ENCODE assay signal across 13 cellular contexts in the genomic region with DNA sequence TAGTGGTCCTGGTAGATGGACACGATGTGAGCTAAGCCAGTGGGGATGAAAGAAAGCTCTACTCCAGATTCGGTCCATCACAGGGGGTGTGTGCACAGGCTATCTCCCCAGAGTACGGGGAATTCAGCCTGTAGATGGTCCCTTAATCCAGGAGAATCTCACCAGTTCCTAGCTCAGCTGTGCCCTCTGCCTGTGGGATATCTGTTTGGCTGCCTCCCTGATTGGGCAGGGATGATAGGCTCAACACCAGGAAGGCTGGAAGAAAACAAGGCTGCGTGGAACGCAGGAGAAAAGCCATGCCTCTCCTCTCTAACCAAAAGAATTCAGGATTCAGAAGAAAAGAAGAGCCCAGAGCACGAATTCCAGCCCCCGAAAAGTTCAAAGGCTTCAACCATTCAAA. TPM values are rescaled to one million over a fixed set of nuclear protein-coding genes. Genes with fewer than 3 reads are reported as not detected.
DNase-seq lines count a peak whose midpoint lies in the region; ATAC-seq and TF ChIP-seq lines count a peak whose summit lies in the region.
"Had no signal": no experiment of that assay in that cellular context is flagged by ENCODE, and none has a peak within 500 bp of the region (broad histone marks: within the 10 kb centered on the region; RNA-seq: fewer than 3 reads in every experiment).

No MANE protein-coding gene starts in this region.

- H3K36me3 ChIP-seq in breast epithelium (no peaks in the 10 kb centered on the region), upper lobe of right lung (no peaks in the 10 kb centered on the region)

- POLR2A ChIA-PET in MCF 10A (lab: Yijun Ruan, JAX), result interaction anchor here (0.7 kb wide), 1 partner anchor 548 kb away, joined by 3 read pairs; no protein-coding TSS in a partner anchor

- H3K4me1 ChIP-seq in breast epithelium (no peaks in the 10 kb centered on the region), upper lobe of right lung (no peaks in the 10 kb centered on the region)

- no peaks in the 10 kb centered on the region for H3K4me1 Mint-ChIP-seq in MCF 10A (ENCODE audit: insufficient read depth, unreplicated experiment)

- TF ChIP-seq POLR2A in breast epithelium (IDR thresholded peaks at IDR 0.05), result no peak

- intact Hi-C loops in MCF 10A (cut with micrococcal nuclease), result no loop called here
- intact Hi-C loops in breast epithelium (cut with DNase I; ENCODE audit: low total_unique reads), result no loop called here
- intact Hi-C loops in upper lobe of right lung (cut with DNase I), result no loop called here

- no peak overlapping the region for H3K4me3 Mint-ChIP-seq in MCF 10A (ENCODE audit: unreplicated experiment)
- H3K4me3 Mint-ChIP-seq: activated T-cell treated with anti-CD3 and anti-CD28 coated beads, Interleukin-2, amount 50 U/mL, for 24 hours; nephron had no signal

- H3K9me3 Mint-ChIP-seq in MCF 10A (ENCODE audit: unreplicated experiment), result no peaks in the 10 kb centered on the region

- H3K27me3 ChIP-seq in breast epithelium (no peaks in the 10 kb centered on the region), upper lobe of right lung (no peaks in the 10 kb centered on the region)

- TF ChIP-seq CTCF in MCF 10A (IDR thresholded peaks at IDR 0.05; ENCODE audit: unreplicated experiment) (peak; percentile 5), breast epithelium (IDR thresholded peaks at IDR 0.05) (no peak), upper lobe of right lung (IDR thresholded peaks at IDR 0.05) (no peak)

- no TSS peak for BruUV-seq in MCF 10A (replicated peaks; lab: Mats Ljungman, UMichigan)

- peak; percentile 13 for DNase-seq in MCF 10A (ENCODE audit: unreplicated experiment)
- DNase-seq in breast epithelium (ENCODE audit: low spot score in 2 of 2), result no peak
- peak; percentile 19 for DNase-seq in cerebellar cortex (ENCODE audit: low spot score)
- peak; percentile 81 for DNase-seq in iPS-NIHi7 (ENCODE audit: extremely low spot score)
- DNase-seq in upper lobe of right lung, result no peak
- DNase-seq in NCI-H2171 treated with DMSO at 0.1 percent for 48 hours (lab: John Stamatoyannopoulos, UW), result no peak
- no peak for DNase-seq in retina
- DNase-seq in activated CD4-positive, alpha-beta T cell treated with anti-CD3 and anti-CD28 coated beads for 4 hours, result no peak
- DNase-seq: activated T-cell treated with anti-CD3 and anti-CD28 coated beads, Interleukin-2, amount 50 U/mL, for 24 hours; central memory CD4-positive, alpha-beta T cell; NCI-H774 had no signal

- H3K4me3 ChIP-seq in breast epithelium, result no peak overlapping the region
- H3K4me3 ChIP-seq in upper lobe of right lung, result no peak overlapping the region

- H3K27ac ChIP-seq in breast epithelium (no peak overlapping the region), upper lobe of right lung (no peak overlapping the region)

- no peak overlapping the region for H3K27ac Mint-ChIP-seq in MCF 10A (ENCODE audit: low read depth, unreplicated experiment)
- H3K27ac Mint-ChIP-seq: activated T-cell treated with anti-CD3 and anti-CD28 coated beads, Interleukin-2, amount 50 U/mL, for 24 hours had no signal

- H3K9me3 ChIP-seq in breast epithelium (no peaks in the 10 kb centered on the region), upper lobe of right lung (no peaks in the 10 kb centered on the region)

- ATAC-seq in upper lobe of right lung, result peak; percentile 31

- CTCF ChIA-PET in MCF 10A (lab: Yijun Ruan, JAX), result interaction anchor here (0.7 to 1.6 kb wide), 3 partner anchors 9 to 58 kb away, joined by 3 to 4 read pairs (median 3); no protein-coding TSS in a partner anchor

- H3K36me3 Mint-ChIP-seq in MCF 10A (ENCODE audit: insufficient read depth, unreplicated experiment), result no peaks in the 10 kb centered on the region

- no peaks in the 10 kb centered on the region for H3K27me3 Mint-ChIP-seq in MCF 10A (ENCODE audit: insufficient read depth, unreplicated experiment)
- H3K27me3 Mint-ChIP-seq: activated T-cell treated with anti-CD3 and anti-CD28 coated beads, Interleukin-2, amount 50 U/mL, for 24 hours had no signal

RNA-seq across cellular contexts. Expression of a gene that starts 40.9 kb away (rescaled TPM):
- 5.0 and 7.2 TPM in 2 replicates for total RNA-seq in MCF 10A (2022)
- 10 to 100 TPM in 1 of 3 donors, 1 to 10 TPM in 2; 6.7 to 11.7 (median 7.5) TPM for total RNA-seq in breast epithelium
- total RNA-seq in upper lobe of right lung, result 23.1 TPM

RNA-seq across cellular contexts. Expression of a gene that starts 54.8 kb away (rescaled TPM):
- not detected in 2 replicates for total RNA-seq in MCF 10A (2022)
- total RNA-seq in breast epithelium, result not detected
- not detected for total RNA-seq in upper lobe of right lung
- total RNA-seq: urinary bladder had no signal

Comparison
In these comparisons a context has a peak if more than half of its experiments do, and no peak if none do; other contexts are left out.
1. DNase-seq: peak in MCF 10A (single experiment), cerebellar cortex (single experiment) and iPS-NIHi7 (single experiment); none in breast epithelium (0 of 2), upper lobe of right lung (single experiment), NCI-H2171 treated with DMSO at 0.1 percent for 48 hours (single experiment), retina (single experiment) and activated CD4-positive, alpha-beta T cell treated with anti-CD3 and anti-CD28 coated beads for 4 hours (0 of 2).